ENCODE assay signal across 22 cellular contexts in the genomic region with DNA sequence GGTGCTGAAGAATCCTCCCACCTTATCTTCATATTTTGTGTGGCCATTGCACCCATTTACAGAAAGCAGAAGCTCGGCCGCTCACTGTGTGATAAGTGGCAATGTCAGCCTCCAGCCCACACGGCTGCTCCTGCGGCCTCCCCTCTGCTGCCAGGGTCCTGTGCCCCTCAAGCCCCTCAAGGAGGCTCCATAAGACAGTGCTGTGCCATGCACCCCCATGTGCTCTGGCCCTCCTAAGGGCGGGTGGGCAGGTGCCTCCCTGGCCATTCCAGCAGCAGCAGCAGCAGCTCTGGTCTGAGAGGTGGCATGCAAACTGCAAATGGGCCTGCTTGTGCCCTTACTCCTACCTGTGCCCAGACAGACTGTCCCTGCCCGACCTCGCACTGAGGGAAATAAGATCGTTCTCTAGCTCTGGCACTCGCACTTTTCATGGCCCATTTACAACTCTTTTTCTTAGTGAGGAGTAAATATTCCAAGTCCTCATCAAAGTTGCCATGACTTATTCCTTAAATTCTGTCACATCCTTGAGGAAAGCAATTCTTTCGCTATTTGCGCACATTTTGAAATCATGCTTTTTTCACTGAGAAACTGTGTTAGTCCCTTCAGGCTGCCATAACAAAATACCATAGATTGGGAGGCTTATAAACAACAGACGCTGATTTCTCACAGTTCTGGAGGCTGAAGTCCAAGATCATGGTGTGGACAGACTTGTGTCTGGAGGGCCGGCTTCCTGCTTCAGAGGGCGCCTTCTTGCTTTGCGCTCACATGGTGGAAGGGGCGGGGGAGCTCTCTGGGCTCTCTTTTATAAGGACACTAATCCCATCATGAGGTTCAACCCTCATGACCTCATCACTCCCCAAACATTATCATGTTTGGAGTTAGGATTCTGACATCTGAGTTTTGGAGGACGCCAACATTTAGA.
DNase-seq lines count a peak whose midpoint lies in the region; ATAC-seq and TF ChIP-seq lines count a peak whose summit lies in the region.
"Had no signal": no experiment of that assay in that cellular context is flagged by ENCODE, and none has a peak within 500 bp of the region (broad histone marks: within the 10 kb centered on the region; RNA-seq: fewer than 3 reads in every experiment).

No MANE protein-coding gene starts in this region.

- no peaks in the 10 kb centered on the region for H3K27me3 ChIP-seq in Caco-2 (replicated peaks; ENCODE audit: control insufficient read depth, insufficient read depth, low read length)
- no peaks in the 10 kb centered on the region for H3K27me3 ChIP-seq in esophagus muscularis mucosa
- H3K27me3 ChIP-seq: Peyer's patch had no signal

- H3K27ac Mint-ChIP-seq in Caco-2 (ENCODE audit: unreplicated experiment), result peak overlapping the region; percentile 34
- no peak overlapping the region for H3K27ac Mint-ChIP-seq in naive thymus-derived CD8-positive, alpha-beta T cell
- H3K27ac Mint-ChIP-seq: CD4-positive, alpha-beta memory T cell had no signal

- H3K36me3 Mint-ChIP-seq in Caco-2 (ENCODE audit: insufficient read depth, unreplicated experiment), result peaks cover 38% of the 10 kb centered on the region
- no peaks in the 10 kb centered on the region for H3K36me3 Mint-ChIP-seq in naive thymus-derived CD8-positive, alpha-beta T cell
- H3K36me3 Mint-ChIP-seq: CD4-positive, alpha-beta memory T cell had no signal

- no TSS peak for BruUV-seq in Caco-2 (replicated peaks; lab: Mats Ljungman, UMichigan)

- H3K36me3 ChIP-seq in Caco-2 (ENCODE audit: control insufficient read depth, insufficient read depth, low read length), result peaks cover 4% of the 10 kb centered on the region
- H3K36me3 ChIP-seq in esophagus muscularis mucosa, result peaks cover 0 to 6% (median 0%) of the 10 kb centered on the region in 4 donors

- no peak for ATAC-seq in GM21825 (IDR thresholded peaks at IDR 0.05; ENCODE audit: unreplicated experiment)
- no peak for ATAC-seq in naive thymus-derived CD8-positive, alpha-beta T cell
- ATAC-seq: GM12878, HepG2 had no signal

- no peak for TF ChIP-seq CTCF in Caco-2 (IDR thresholded peaks at IDR 0.05; ENCODE audit: insufficient read depth in 1 of 2, low read depth in 1 of 2, low read length in 1 of 2, severe bottlenecking in 1 of 2, unreplicated experiment in 1 of 2)
- no peak for TF ChIP-seq CTCF in esophagus muscularis mucosa (IDR thresholded peaks at IDR 0.05)
- no peak for TF ChIP-seq CTCF in retinal pigment epithelial cell (conservative IDR thresholded peaks at IDR 0.05; ENCODE audit: low read depth, low read length)

- H3K27ac ChIP-seq in esophagus muscularis mucosa (replicated peaks in 1 of 4), result no peak overlapping the region
- H3K27ac ChIP-seq: Peyer's patch had no signal

- TF ChIP-seq POLR2A in esophagus muscularis mucosa (IDR thresholded peaks at IDR 0.05; ENCODE audit: low read depth), result no peak

- no peaks in the 10 kb centered on the region for H3K4me1 Mint-ChIP-seq in Caco-2 (ENCODE audit: low read depth, unreplicated experiment)
- H3K4me1 Mint-ChIP-seq in naive thymus-derived CD8-positive, alpha-beta T cell, result peaks cover 0 to under 1% (median under 1%) of the 10 kb centered on the region in 4 donors

- no peak overlapping the region for H3K4me3 Mint-ChIP-seq in Caco-2 (ENCODE audit: unreplicated experiment)
- H3K4me3 Mint-ChIP-seq in naive thymus-derived CD8-positive, alpha-beta T cell, result no peak overlapping the region
- H3K4me3 Mint-ChIP-seq: CD4-positive, alpha-beta memory T cell had no signal

- POLR2A ChIA-PET in Caco-2 (lab: Charles Lee), result no interaction called here
- POLR2A ChIA-PET in naive thymus-derived CD8-positive, alpha-beta T cell (lab: Charles Lee), result no interaction called here

- DNase-seq in Caco-2 (no peak), OCI-M1 (lab: John Stamatoyannopoulos, UW) (peak; percentile 1), esophagus muscularis mucosa (ENCODE audit: extremely low spot score) (peak; percentile 91), retinal pigment epithelial cell (ENCODE audit: low read depth) (peak; percentile 27), DMS79 treated with DMSO at 0.1 percent for 48 hours (lab: John Stamatoyannopoulos, UW) (no peak)
- no peak for DNase-seq in naive thymus-derived CD8-positive, alpha-beta T cell
- DNase-seq: C1 segment of cervical spinal cord; CD4-positive, alpha-beta memory T cell; EL; GDM1; Karpas-422; NCI-H1092; NCI-H1417 treated with DMSO at 0.1 percent for 48 hours; NCI-H1694 treated with DMSO at 0.1 percent for 48 hours; NCI-H2081; NCI-H345; Peyer's patch; SIG-M5; SK-N-SH had no signal

- H3K9me3 ChIP-seq in Caco-2, result no peaks in the 10 kb centered on the region
- H3K9me3 ChIP-seq in esophagus muscularis mucosa, result peaks cover 0 to 5% (median 0%) of the 10 kb centered on the region in 4 donors
- H3K9me3 ChIP-seq: Peyer's patch, SK-N-SH had no signal

- no peak for TF ChIP-seq EP300 in esophagus muscularis mucosa (IDR thresholded peaks at IDR 0.05)

- CTCF ChIA-PET in Caco-2 (lab: Charles Lee), result no interaction called here

- WGBS in esophagus muscularis mucosa, result 88% methylated on average over 16 of the region's 17 CpGs

- no peak overlapping the region for H3K4me3 ChIP-seq in Caco-2 (ENCODE audit: low read depth, low read length)
- no peak overlapping the region for H3K4me3 ChIP-seq in esophagus muscularis mucosa
- no peak overlapping the region for H3K4me3 ChIP-seq in retinal pigment epithelial cell (ENCODE audit: low read length)
- H3K4me3 ChIP-seq: GM12878, Peyer's patch had no signal

- intact Hi-C loops in Caco-2 (cut with micrococcal nuclease; ENCODE audit: unreplicated experiment), result no loop called here
- intact Hi-C loops in esophagus muscularis mucosa (cut with DNase I), result no loop called here

- H3K27me3 Mint-ChIP-seq in Caco-2 (ENCODE audit: insufficient read depth, unreplicated experiment), result no peaks in the 10 kb centered on the region
- no peaks in the 10 kb centered on the region for H3K27me3 Mint-ChIP-seq in naive thymus-derived CD8-positive, alpha-beta T cell
- H3K27me3 Mint-ChIP-seq: CD4-positive, alpha-beta memory T cell had no signal

- H3K4me1 ChIP-seq in Caco-2 (no peaks in the 10 kb centered on the region), esophagus muscularis mucosa (peaks cover 4 to 12% (median 6%) of the 10 kb centered on the region in 4 donors)
- H3K4me1 ChIP-seq: Peyer's patch had no signal

- no peaks in the 10 kb centered on the region for H3K9me3 Mint-ChIP-seq in Caco-2 (ENCODE audit: unreplicated experiment)
- H3K9me3 Mint-ChIP-seq in naive thymus-derived CD8-positive, alpha-beta T cell, result no peaks in the 10 kb centered on the region

Comparison
In these comparisons a context has a peak if more than half of its experiments do, and no peak if none do; other contexts are left out.
1. DNase-seq: peak in OCI-M1 (single experiment), esophagus muscularis mucosa (single experiment) and retinal pigment epithelial cell (single experiment); none in Caco-2 (0 of 2), DMS79 treated with DMSO at 0.1 percent for 48 hours (single experiment) and naive thymus-derived CD8-positive, alpha-beta T cell (0 of 10).